14 cellular contexts compared by ENCODE assay signal in the genomic region with DNA sequence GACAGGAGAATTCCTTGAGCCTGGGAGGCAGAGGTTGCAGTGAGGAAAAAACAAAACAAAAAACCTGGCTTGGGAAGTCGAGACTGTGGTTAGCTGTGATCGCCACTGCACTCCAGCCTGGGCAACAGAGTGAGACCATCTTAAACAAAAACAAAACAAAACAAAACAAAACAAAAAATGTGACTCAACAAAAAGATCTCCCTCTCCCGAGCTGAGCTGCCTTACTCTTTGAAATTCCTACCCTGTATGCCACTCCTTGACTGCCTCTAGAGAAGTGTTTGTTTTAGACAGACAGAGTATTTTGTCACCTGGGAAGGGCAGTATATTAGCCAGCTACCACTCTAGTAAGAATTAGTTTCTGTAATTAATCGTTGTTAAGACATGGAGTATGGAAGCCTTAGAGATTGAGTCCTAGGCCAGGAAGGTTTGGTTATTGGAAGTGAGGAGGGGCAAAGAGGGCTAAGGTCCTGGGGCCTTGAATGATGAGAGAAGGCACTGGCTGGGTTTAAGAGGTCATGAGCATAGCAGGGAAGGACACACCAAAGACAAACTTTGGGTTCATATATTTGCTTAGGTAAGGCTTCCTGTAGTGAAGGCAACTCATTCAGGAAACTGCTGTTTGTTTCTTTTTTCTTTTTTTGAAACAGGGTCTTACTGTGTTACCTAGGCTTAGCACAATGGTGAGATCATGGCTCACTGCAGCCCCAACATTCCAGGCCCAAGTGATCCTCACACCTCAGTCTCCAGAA. TPM values are rescaled to one million over a fixed set of nuclear protein-coding genes. Genes with fewer than 3 reads are reported as not detected.
DNase-seq lines count a peak whose midpoint lies in the region; ATAC-seq and TF ChIP-seq lines count a peak whose summit lies in the region.
"Had no signal": no experiment of that assay in that cellular context is flagged by ENCODE, and none has a peak within 500 bp of the region (broad histone marks: within the 10 kb centered on the region; RNA-seq: fewer than 3 reads in every experiment).

No MANE protein-coding gene starts in this region.

- no peak for DNase-seq in Calu3
- DNase-seq in M059J (ENCODE audit: low read depth) = peak; percentile 87
- DNase-seq in activated naive CD8-positive, alpha-beta T cell treated with anti-CD3 and anti-CD28 coated beads, Interleukin-2, amount 10 ng/mL, durations not matched to agents 7 days and 5 days = no peak
- DNase-seq in mesenchymal stem cell = peak; percentile 29
- DNase-seq in lower leg skin (ENCODE audit: low spot score in 2 of 2) = no peak
- DNase-seq in cerebellar nuclear complex (lab: John Stamatoyannopoulos, UW) = no peak
- DNase-seq: dorsolateral prefrontal cortex; NCI-H1092 treated with DMSO at 0.1 percent for 48 hours; stimulated activated CD4-positive, alpha-beta T cell treated with anti-CD3 and anti-CD28 coated beads, Interleukin-4, amount 100 ng/mL, for 4 hours had no signal

- peaks cover 69% of the 10 kb centered on the region for H3K4me1 Mint-ChIP-seq in Calu3 (ENCODE audit: low read depth, unreplicated experiment)
- peaks cover 52% of the 10 kb centered on the region for H3K4me1 Mint-ChIP-seq in activated naive CD8-positive, alpha-beta T cell treated with anti-CD3 and anti-CD28 coated beads, Interleukin-2, amount 10 ng/mL, durations not matched to agents 7 days and 5 days

- H3K4me2 ChIP-seq in mesenchymal stem cell (ENCODE audit: low read length, poor library complexity, severe bottlenecking) = no peak overlapping the region

- no peak for TF ChIP-seq POLR2A in lower leg skin (IDR thresholded peaks at IDR 0.05)

- no peak overlapping the region for H3K18ac ChIP-seq in mesenchymal stem cell (ENCODE audit: low read depth in 1 of 2, low read length in 2 of 2)

- H3K9ac ChIP-seq in mesenchymal stem cell (ENCODE audit: low read length) = no peak overlapping the region

- H3K36me3 Mint-ChIP-seq in Calu3 (ENCODE audit: insufficient read depth, unreplicated experiment) = no peaks in the 10 kb centered on the region
- H3K36me3 Mint-ChIP-seq in activated naive CD8-positive, alpha-beta T cell treated with anti-CD3 and anti-CD28 coated beads, Interleukin-2, amount 10 ng/mL, durations not matched to agents 7 days and 5 days = peaks cover 15% of the 10 kb centered on the region
- H3K36me3 Mint-ChIP-seq: brain had no signal

- H3K9me3 ChIP-seq in mesenchymal stem cell (ENCODE audit: control insufficient read depth, low read length) = no peaks in the 10 kb centered on the region

- no peaks in the 10 kb centered on the region for H3K36me3 ChIP-seq in mesenchymal stem cell (ENCODE audit: control insufficient read depth in 1 of 2, insufficient read depth in 2 of 2, low read depth in 1 of 2, low read length in 2 of 2)

- no peak overlapping the region for H2BK12ac ChIP-seq in mesenchymal stem cell (ENCODE audit: low read length in 2 of 2)

- no peaks in the 10 kb centered on the region for H3K27me3 ChIP-seq in mesenchymal stem cell (ENCODE audit: control insufficient read depth in 1 of 2, insufficient read depth in 1 of 2, low read length in 2 of 2)
- H3K27me3 ChIP-seq: dorsolateral prefrontal cortex had no signal

- no peak overlapping the region for H2BK5ac ChIP-seq in mesenchymal stem cell (ENCODE audit: low read depth, low read length, poor library complexity, severe bottlenecking)

- CTCF ChIA-PET in Calu3 (lab: Charles Lee) = interaction anchor here (1.0 kb wide), 1 partner anchor 12 kb away, joined by 4 read pairs; no protein-coding TSS in a partner anchor

- no peak overlapping the region for H3K23ac ChIP-seq in mesenchymal stem cell (ENCODE audit: low read length in 2 of 2)

- H3K27me3 Mint-ChIP-seq in Calu3 (ENCODE audit: unreplicated experiment) = no peaks in the 10 kb centered on the region
- no peaks in the 10 kb centered on the region for H3K27me3 Mint-ChIP-seq in activated naive CD8-positive, alpha-beta T cell treated with anti-CD3 and anti-CD28 coated beads, Interleukin-2, amount 10 ng/mL, durations not matched to agents 7 days and 5 days

- no peak overlapping the region for H4K8ac ChIP-seq in mesenchymal stem cell (ENCODE audit: low read length)

- H3K9me3 Mint-ChIP-seq in Calu3 (ENCODE audit: low read depth, unreplicated experiment) = no peaks in the 10 kb centered on the region
- peaks cover 1% of the 10 kb centered on the region for H3K9me3 Mint-ChIP-seq in activated naive CD8-positive, alpha-beta T cell treated with anti-CD3 and anti-CD28 coated beads, Interleukin-2, amount 10 ng/mL, durations not matched to agents 7 days and 5 days
- H3K9me3 Mint-ChIP-seq: brain had no signal

- no peak overlapping the region for H2BK15ac ChIP-seq in mesenchymal stem cell (ENCODE audit: low read depth, poor library complexity, severe bottlenecking)

- WGBS in mesenchymal stem cell = 73% methylated on average over 3 of the region's 4 CpGs
- 85 to 88% methylated on average over 4 of the region's 4 CpGs for WGBS in lower leg skin, 2 donors

- no peak overlapping the region for H3K4me3 ChIP-seq in mesenchymal stem cell (ENCODE audit: insufficient read depth in 1 of 2, low read depth in 1 of 2, low read length in 2 of 2)
- no peak overlapping the region for H3K4me3 ChIP-seq in lower leg skin (ENCODE audit: low read depth, poor library complexity, severe bottlenecking)
- H3K4me3 ChIP-seq: dorsolateral prefrontal cortex had no signal

- ATAC-seq in activated naive CD8-positive, alpha-beta T cell treated with anti-CD3 and anti-CD28 coated beads, Interleukin-2, amount 10 ng/mL, durations not matched to agents 7 days and 5 days (ENCODE audit: low read depth) = no peak
- ATAC-seq in GM21825 (IDR thresholded peaks at IDR 0.05; ENCODE audit: unreplicated experiment) (no peak), HG03196 (IDR thresholded peaks at IDR 0.05; ENCODE audit: unreplicated experiment) (no peak)
- ATAC-seq: activated CD4-positive, CD25-positive, alpha-beta regulatory T cell treated with anti-CD3 and anti-CD28 coated beads, Interleukin-2, amount 50 U/mL, for 24 hours had no signal

- peak overlapping the region; percentile 1 for H3K27ac Mint-ChIP-seq in Calu3 (ENCODE audit: unreplicated experiment)
- H3K27ac Mint-ChIP-seq in activated naive CD8-positive, alpha-beta T cell treated with anti-CD3 and anti-CD28 coated beads, Interleukin-2, amount 10 ng/mL, durations not matched to agents 7 days and 5 days = peak overlapping the region; percentile 60
- H3K27ac Mint-ChIP-seq: brain, CD14-positive monocyte had no signal

- no peaks in the 10 kb centered on the region for H3K79me1 ChIP-seq in mesenchymal stem cell (replicated peaks; ENCODE audit: low read length, poor library complexity, severe bottlenecking)

- no peak overlapping the region for H3K4me3 Mint-ChIP-seq in Calu3 (ENCODE audit: low read depth, unreplicated experiment)
- H3K4me3 Mint-ChIP-seq in activated naive CD8-positive, alpha-beta T cell treated with anti-CD3 and anti-CD28 coated beads, Interleukin-2, amount 10 ng/mL, durations not matched to agents 7 days and 5 days = peak overlapping the region; percentile 26
- H3K4me3 Mint-ChIP-seq: brain, CD14-positive monocyte had no signal

- H2AK5ac ChIP-seq in mesenchymal stem cell (ENCODE audit: low read length, severe bottlenecking) = no peak overlapping the region

- no peak overlapping the region for H4K91ac ChIP-seq in mesenchymal stem cell (ENCODE audit: low read length)

- intact Hi-C loops in Calu3 (cut with micrococcal nuclease; ENCODE audit: unreplicated experiment) = no loop called here
- intact Hi-C loops in lower leg skin (cut with DNase I; ENCODE audit: low total_unique reads) = no loop called here

- no peak overlapping the region for H2BK120ac ChIP-seq in mesenchymal stem cell (ENCODE audit: low read depth, low read length)

- POLR2A ChIA-PET in activated naive CD8-positive, alpha-beta T cell treated with anti-CD3 and anti-CD28 coated beads, Interleukin-2, amount 10 ng/mL, durations not matched to agents 7 days and 5 days (lab: Charles Lee) = interaction anchor here (0.6 to 5.6 kb wide), 3 partner anchors 9 to 13 kb away, joined by 3 to 41 read pairs (median 5); a partner anchor contains a TSS

- H3K14ac ChIP-seq in mesenchymal stem cell (ENCODE audit: low read length in 2 of 2) = no peak overlapping the region

- no peak for TF ChIP-seq CTCF in Calu3 (IDR thresholded peaks at IDR 0.05; ENCODE audit: unreplicated experiment)
- no peak for TF ChIP-seq CTCF in lower leg skin (IDR thresholded peaks at IDR 0.05)

- peaks cover 6% of the 10 kb centered on the region for H3K4me1 ChIP-seq in mesenchymal stem cell (ENCODE audit: control insufficient read depth, insufficient read depth, low read depth, low read length)

- no peak overlapping the region for H3K4ac ChIP-seq in mesenchymal stem cell (ENCODE audit: low read depth in 1 of 2, low read length in 2 of 2)

- H3K27ac ChIP-seq in mesenchymal stem cell (ENCODE audit: low read length, poor library complexity, severe bottlenecking) = no peak overlapping the region
- H3K27ac ChIP-seq: dorsolateral prefrontal cortex had no signal

- H2AFZ ChIP-seq in mesenchymal stem cell (ENCODE audit: low read depth, low read length) = no peak overlapping the region

- BruUV-seq in Calu3 (replicated peaks; lab: Mats Ljungman, UMichigan) = no TSS peak

RNA-seq across cellular contexts. Expression of gene HAUS1, which starts 56.0 kb away (rescaled TPM):
- total RNA-seq in Calu3 (2022) (33.5 and 35.7 TPM in 2 replicates), lower leg skin (10 to 100 TPM; 10.2 to 33.1 (median 21.8) TPM)
- total RNA-seq in M059J (2014; rRNA removed; shearing (Covaris generic)) = 185 and 299 TPM in 2 replicates
- total RNA-seq in activated naive CD8-positive, alpha-beta T cell treated with anti-CD3 and anti-CD28 coated beads, Interleukin-2, amount 10 ng/mL, durations not matched to agents 7 days and 5 days = 10 to 100 TPM; 41.0 to 49.4 TPM
- polyA plus RNA-seq in mesenchymal stem cell (2013, experiment 1 of 2) = 54.2 TPM
- polyA plus RNA-seq in mesenchymal stem cell (2013, experiment 2 of 2) = 54.2 TPM

Comparison
In these comparisons a context has a peak if more than half of its experiments do, and no peak if none do; other contexts are left out.
1. DNase-seq: peak in M059J (single experiment) and mesenchymal stem cell (single experiment); none in Calu3 (single experiment), activated naive CD8-positive, alpha-beta T cell treated with anti-CD3 and anti-CD28 coated beads, Interleukin-2, amount 10 ng/mL, durations not matched to agents 7 days and 5 days (single experiment), lower leg skin (0 of 2) and cerebellar nuclear complex (0 of 2).